20 cellular contexts compared by ENCODE assay signal in the genomic region with DNA sequence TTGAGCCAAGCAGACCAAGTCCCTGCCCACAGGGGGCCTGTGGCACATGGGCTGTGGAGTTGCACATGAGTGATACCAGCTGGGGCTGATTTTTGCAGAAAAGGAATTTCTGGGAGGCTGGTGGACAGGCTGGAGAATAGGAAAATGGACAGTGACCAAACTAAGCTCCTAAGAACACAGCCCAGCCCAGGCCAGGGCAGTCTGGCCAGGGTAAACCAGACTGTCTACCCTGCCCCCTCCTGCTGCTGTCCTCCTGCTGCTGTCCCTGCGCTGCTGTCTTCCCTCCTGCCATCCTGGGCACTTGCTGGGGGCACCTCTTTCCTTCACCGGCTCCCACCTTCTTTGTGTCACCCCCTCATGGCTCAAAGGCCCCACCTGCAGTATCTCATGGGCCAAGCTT.
DNase-seq lines count a peak whose midpoint lies in the region; ATAC-seq and TF ChIP-seq lines count a peak whose summit lies in the region.
"Had no signal": no experiment of that assay in that cellular context is flagged by ENCODE, and none has a peak within 500 bp of the region (broad histone marks: within the 10 kb centered on the region; RNA-seq: fewer than 3 reads in every experiment).

No MANE protein-coding gene starts in this region.

- H2BK15ac ChIP-seq in H9 (ENCODE audit: low read depth, low read length) = no peak overlapping the region
- peak overlapping the region; percentile 75 for H2BK15ac ChIP-seq in neuronal stem cell (ENCODE audit: low read length)

- no peaks in the 10 kb centered on the region; the same call in 1 of the 2 replicates for H3K27me3 Mint-ChIP-seq in H9 (ENCODE audit: low read depth)
- no peaks in the 10 kb centered on the region for H3K27me3 Mint-ChIP-seq in activated T-helper 17 cell treated with anti-CD3 and anti-CD28 coated beads, Interleukin-2, amount 50 U/mL, for 72 hours
- H3K27me3 Mint-ChIP-seq: CD4-positive, CD25-positive, alpha-beta regulatory T cell had no signal

- no peak overlapping the region for H3K4ac ChIP-seq in H9 (ENCODE audit: low read depth, low read length)
- no peak overlapping the region for H3K4ac ChIP-seq in neuronal stem cell (ENCODE audit: low read length)

- H2AFZ ChIP-seq in H9 (ENCODE audit: low read length) (no peak overlapping the region), neuronal stem cell (ENCODE audit: low read length) (no peak overlapping the region)
- H2AFZ ChIP-seq: GM23248 had no signal

- no peak overlapping the region for H3K56ac ChIP-seq in H9 (ENCODE audit: insufficient read length, low read depth, low read length)

- H3K36me3 Mint-ChIP-seq in H9 (ENCODE audit: insufficient read depth in 1 of 3, low read depth in 3 of 3) = peaks cover 6 to 23% (median 7%) of the 10 kb centered on the region in 3 experiments
- no peaks in the 10 kb centered on the region for H3K36me3 Mint-ChIP-seq in activated T-helper 17 cell treated with anti-CD3 and anti-CD28 coated beads, Interleukin-2, amount 50 U/mL, for 72 hours (ENCODE audit: low read depth)

- H2BK120ac ChIP-seq in H9 (ENCODE audit: low read depth, low read length, poor library complexity, severe bottlenecking) (no peak overlapping the region), neuronal stem cell (ENCODE audit: low read depth, low read length) (peak overlapping the region; percentile 81)

- H3K9me3 Mint-ChIP-seq in H9 = peaks cover 0 to 2% of the 10 kb centered on the region in 2 experiments; a peak in 2 of 5 replicates
- no peaks in the 10 kb centered on the region for H3K9me3 Mint-ChIP-seq in activated T-helper 17 cell treated with anti-CD3 and anti-CD28 coated beads, Interleukin-2, amount 50 U/mL, for 72 hours

- H2BK12ac ChIP-seq in H9 (ENCODE audit: insufficient read length, low read depth, low read length) = no peak overlapping the region
- H2BK12ac ChIP-seq in neuronal stem cell (ENCODE audit: low read length) = no peak overlapping the region

- H3K14ac ChIP-seq in H9 (ENCODE audit: insufficient read depth, low read length) = no peak overlapping the region
- H3K14ac ChIP-seq in neuronal stem cell (ENCODE audit: low read length) = no peak overlapping the region

- no peak for TF ChIP-seq RAD21 in liver (IDR thresholded peaks at IDR 0.05)

- peaks cover 34 to 39% of the 10 kb centered on the region in 2 experiments for H3K4me1 Mint-ChIP-seq in H9
- peaks cover 9% of the 10 kb centered on the region for H3K4me1 Mint-ChIP-seq in activated T-helper 17 cell treated with anti-CD3 and anti-CD28 coated beads, Interleukin-2, amount 50 U/mL, for 72 hours

- H3K4me2 ChIP-seq in H9 (ENCODE audit: insufficient read depth, insufficient read length, low read length) (no peak overlapping the region), neuronal stem cell (ENCODE audit: insufficient read depth, low read length, poor library complexity, severe bottlenecking) (no peak overlapping the region)

- H3K27me3 ChIP-seq in H9 (ENCODE audit: insufficient read depth, low read length) (no peaks in the 10 kb centered on the region), liver (ENCODE audit: control insufficient read depth in 4 of 4, insufficient read depth in 4 of 4, low read length in 3 of 4) (no peaks in the 10 kb centered on the region), neuronal stem cell (ENCODE audit: control insufficient read depth in 3 of 3, insufficient read depth in 3 of 3, low read depth in 1 of 3, low read length in 3 of 3) (no peaks in the 10 kb centered on the region)
- H3K27me3 ChIP-seq: BE2C had no signal

- no peak overlapping the region for H3K4me3 ChIP-seq in liver (ENCODE audit: low read depth in 1 of 3, low read length in 3 of 3)
- no peak overlapping the region for H3K4me3 ChIP-seq in neuronal stem cell (ENCODE audit: low read length in 2 of 2)
- H3K4me3 ChIP-seq: GM23248, K562 had no signal

- H2BK5ac ChIP-seq in H9 (ENCODE audit: insufficient read length, low read length) (no peak overlapping the region), neuronal stem cell (ENCODE audit: low read length) (no peak overlapping the region)

- H3K9ac ChIP-seq in H9 (ENCODE audit: extremely low read depth, insufficient read length, low read length) (no peak overlapping the region), liver (ENCODE audit: low read depth in 1 of 2, low read length in 2 of 2) (no peak overlapping the region), neuronal stem cell (ENCODE audit: low read depth, low read length, poor library complexity) (no peak overlapping the region)
- H3K9ac ChIP-seq: GM23248 had no signal

- H3K79me1 ChIP-seq in H9 (ENCODE audit: insufficient read depth, low read depth, low read length, poor library complexity, severe bottlenecking) = no peaks in the 10 kb centered on the region
- H3K79me1 ChIP-seq in neuronal stem cell (ENCODE audit: low read depth, low read length) = no peaks in the 10 kb centered on the region

- H3T11ph ChIP-seq in H9 (ENCODE audit: low read length) = no peak overlapping the region

- ATAC-seq in activated T-helper 17 cell treated with anti-CD3 and anti-CD28 coated beads, Interleukin-2, amount 50 U/mL, for 72 hours (replicated peaks) = no peak
- no peak for ATAC-seq in HG03354 (IDR thresholded peaks at IDR 0.05; ENCODE audit: poor library complexity, severe bottlenecking, unreplicated experiment)
- no peak for ATAC-seq in HG02884 (IDR thresholded peaks at IDR 0.05; ENCODE audit: unreplicated experiment)
- no peak for ATAC-seq in GM21390 (IDR thresholded peaks at IDR 0.05; ENCODE audit: unreplicated experiment)
- ATAC-seq: HCT116, K562 had no signal

- H3K9me3 ChIP-seq in H9 (ENCODE audit: control insufficient read depth, low read depth, low read length) (no peaks in the 10 kb centered on the region), liver (ENCODE audit: control insufficient read depth in 4 of 4, low read length in 3 of 4) (no peaks in the 10 kb centered on the region), neuronal stem cell (replicated peaks in 1 of 2; ENCODE audit: control insufficient read depth in 2 of 2, insufficient read depth in 1 of 2, low read depth in 1 of 2, low read length in 2 of 2) (peaks cover 2 to 5% of the 10 kb centered on the region in 2 donors)
- H3K9me3 ChIP-seq: BE2C had no signal

- H3K27ac Mint-ChIP-seq in H9 = peak overlapping the region; percentile 60 to 87 (median 67); a peak in 6 of 7 replicates
- H3K27ac Mint-ChIP-seq in activated T-helper 17 cell treated with anti-CD3 and anti-CD28 coated beads, Interleukin-2, amount 50 U/mL, for 72 hours = peak overlapping the region; percentile 8

- no CpG with 5 or more reads among the region's 2 CpGs for WGBS in H9 (ENCODE audit: extremely low coverage, insufficient read length, low lambda C conversion rate)
- WGBS in liver = 90% methylated on average over 2 of the region's 2 CpGs
- WGBS in neuronal stem cell (ENCODE audit: extremely low coverage in 2 of 2, insufficient read length in 2 of 2, insufficient replicate concordance in 1 of 2), 2 donors = no CpG with 5 or more reads among the region's 2 CpGs

- H3K27ac ChIP-seq in H9 (ENCODE audit: insufficient read length, low read depth, low read length) (no peak overlapping the region), liver (ENCODE audit: low read depth in 1 of 2, low read length in 2 of 2) (peak overlapping the region; percentile 48 to 74), neuronal stem cell (replicated peaks; ENCODE audit: low read length) (no peak overlapping the region)
- H3K27ac ChIP-seq: GM23248 had no signal

- H4K20me1 ChIP-seq in H9 (ENCODE audit: control insufficient read depth, insufficient read depth, insufficient read length) = no peaks in the 10 kb centered on the region

- no peak overlapping the region for H2AK5ac ChIP-seq in H9 (ENCODE audit: insufficient read length, low read length)
- H2AK5ac ChIP-seq in neuronal stem cell (ENCODE audit: low read depth, low read length) = peak overlapping the region; percentile 89

- H4K91ac ChIP-seq in H9 (ENCODE audit: insufficient read length, low read depth, low read length) = no peak overlapping the region
- peak overlapping the region; percentile 90 for H4K91ac ChIP-seq in neuronal stem cell (ENCODE audit: low read depth, low read length, poor library complexity)

- no peak overlapping the region for H3K18ac ChIP-seq in H9 (ENCODE audit: insufficient read length, low read depth, low read length)
- H3K18ac ChIP-seq in neuronal stem cell (ENCODE audit: low read length) = peak overlapping the region; percentile 44

- no peak overlapping the region for H2BK20ac ChIP-seq in H9 (ENCODE audit: low read depth, low read length, poor library complexity, severe bottlenecking)

- no peak overlapping the region for H3K23ac ChIP-seq in H9 (ENCODE audit: insufficient read length, low read depth, low read length)
- no peak overlapping the region for H3K23ac ChIP-seq in neuronal stem cell (ENCODE audit: low read depth, low read length, poor library complexity)

- DNase-seq in H9 = no peak
- no peak for DNase-seq in neuronal stem cell (ENCODE audit: low spot score)
- DNase-seq: BE2C; CD4-positive, CD25-positive, alpha-beta regulatory T cell; COR-L47; DMS153; GF-D8; GM23248; NCI-H1105; NCI-H226; NCI-H524; RPMI8226; SHP77 treated with DMSO at 0.1 percent for 48 hours had no signal

- no peaks in the 10 kb centered on the region for H3K36me3 ChIP-seq in liver (ENCODE audit: control insufficient read depth in 4 of 4, insufficient read depth in 3 of 4, low read depth in 1 of 4, low read length in 3 of 4)
- H3K36me3 ChIP-seq in neuronal stem cell (replicated peaks in 1 of 2; ENCODE audit: control insufficient read depth in 2 of 2, insufficient read depth in 2 of 2, low read length in 2 of 2) = no peaks in the 10 kb centered on the region
- H3K36me3 ChIP-seq: BE2C had no signal

- H3K4me3 Mint-ChIP-seq in H9 = no peak overlapping the region
- H3K4me3 Mint-ChIP-seq in activated T-helper 17 cell treated with anti-CD3 and anti-CD28 coated beads, Interleukin-2, amount 50 U/mL, for 72 hours = no peak overlapping the region
- H3K4me3 Mint-ChIP-seq: CD4-positive, CD25-positive, alpha-beta regulatory T cell had no signal

- H4K5ac ChIP-seq in H9 (ENCODE audit: insufficient read length, low read depth, low read length) = no peak overlapping the region

- H3K79me2 ChIP-seq in H9 (ENCODE audit: insufficient read depth, low read length) = peaks cover 1% of the 10 kb centered on the region; the same call in 1 of the 2 replicates

- H3K4me1 ChIP-seq in H9 (ENCODE audit: insufficient read depth, low read length) (peaks cover 4% of the 10 kb centered on the region), liver (ENCODE audit: control insufficient read depth in 4 of 4, insufficient read depth in 4 of 4, low read length in 3 of 4) (peaks cover 0 to 20% (median 12%) of the 10 kb centered on the region in 4 donors), neuronal stem cell (ENCODE audit: control insufficient read depth in 2 of 2, insufficient read depth in 1 of 2, low read depth in 1 of 2, low read length in 2 of 2) (peaks cover 12 to 22% of the 10 kb centered on the region in 2 donors)
- H3K4me1 ChIP-seq: BE2C had no signal

- TF ChIP-seq CTCF in H9 (conservative IDR thresholded peaks at IDR 0.05) (no peak), liver (IDR thresholded peaks at IDR 0.05; ENCODE audit: low read depth, low read length, missing input control) (no peak)

- no peaks in the 10 kb centered on the region for H3K23me2 ChIP-seq in H9 (ENCODE audit: insufficient read length, low read depth, low read length, poor library complexity, severe bottlenecking)

- H4K8ac ChIP-seq in H9 (replicated peaks; ENCODE audit: insufficient read length, low read depth, low read length) (no peak overlapping the region), neuronal stem cell (ENCODE audit: low read depth, low read length) (no peak overlapping the region)

Comparison
In these comparisons a context has a peak if more than half of its experiments do, and no peak if none do; other contexts are left out.
1. H3K27ac ChIP-seq: peak in liver (2 of 2); none in H9 (single experiment) and neuronal stem cell (single experiment).